ENCODE assay signal across 15 cellular contexts in the genomic region with DNA sequence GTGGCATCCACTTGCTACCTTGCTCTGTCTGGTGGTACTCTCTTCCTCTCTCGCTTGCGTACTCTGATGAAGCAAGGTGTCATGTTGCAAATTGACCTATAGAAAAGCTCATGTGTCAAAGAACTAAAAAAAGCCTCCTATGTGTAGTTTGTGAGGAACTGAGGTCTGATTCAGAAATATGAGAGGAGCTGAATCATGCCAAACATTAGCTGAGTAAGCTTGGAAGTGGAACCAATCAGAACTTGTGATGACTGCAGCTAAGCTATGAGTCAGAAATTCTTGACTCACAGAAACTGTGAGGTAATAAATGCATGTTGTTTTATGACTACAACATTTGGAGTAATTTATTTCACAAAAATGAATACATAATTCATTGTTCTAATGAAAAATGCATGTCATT.
DNase-seq lines count a peak whose midpoint lies in the region; ATAC-seq, FAIRE-seq and TF ChIP-seq lines count a peak whose summit lies in the region.
"Had no signal": no experiment of that assay in that cellular context is flagged by ENCODE, and none has a peak within 500 bp of the region (broad histone marks: within the 10 kb centered on the region; RNA-seq: fewer than 3 reads in every experiment).

No MANE protein-coding gene starts in this region.

- H3K9me3 Mint-ChIP-seq in activated naive CD8-positive, alpha-beta T cell treated with anti-CD3 and anti-CD28 coated beads for 36 hours: peaks cover 2% of the 10 kb centered on the region

- H3K27ac ChIP-seq in ACC112 (ENCODE audit: low read depth, low read length): peak overlapping the region; percentile 50; the same call in 1 of the 2 replicates
- H3K27ac ChIP-seq: BLaER1 treated with 17β-estradiol and CSF1 and Interleukin-3, amounts not matched to agents 10 nM and 100 nM had no signal

- peak; percentile 38 for DNase-seq in HFF-Myc (ENCODE audit: extremely low read depth, low read depth)
- DNase-seq in SW480 (ENCODE audit: low spot score): peak; percentile 32
- peak; percentile 24 for DNase-seq in fibroblast of villous mesenchyme (ENCODE audit: low read depth)
- DNase-seq in GM12892 (ENCODE audit: insufficient read length): no peak
- DNase-seq in activated naive CD8-positive, alpha-beta T cell treated with anti-CD3 and anti-CD28 coated beads for 36 hours: no peak
- DNase-seq in stimulated activated CD4-positive, alpha-beta T cell treated with anti-CD3 and anti-CD28 coated beads, Interleukin-2, amount 100 ng/mL, for 24 hours: no peak
- DNase-seq: effector memory CD8-positive, alpha-beta T cell; KG1; mucosa of descending colon; NCI-H774; T-helper 2 cell had no signal

- H3K27me3 ChIP-seq in ACC112 (ENCODE audit: insufficient read depth, low read length): no peaks in the 10 kb centered on the region
- H3K27me3 ChIP-seq: BLaER1 treated with 17β-estradiol and CSF1 and Interleukin-3, amounts not matched to agents 10 nM and 100 nM had no signal

- H3K4me3 ChIP-seq in ACC112 (ENCODE audit: low read depth, low read length) (no peak overlapping the region), HFF-Myc (replicated peaks; ENCODE audit: low read depth, low read length) (no peak overlapping the region), fibroblast of villous mesenchyme (ENCODE audit: low read depth, low read length) (no peak overlapping the region)
- H3K4me3 ChIP-seq: BLaER1 treated with 17β-estradiol and CSF1 and Interleukin-3, amounts not matched to agents 10 nM and 100 nM; mucosa of descending colon had no signal

- H3K36me3 ChIP-seq in ACC112 (ENCODE audit: insufficient read depth, low read length): no peaks in the 10 kb centered on the region
- H3K36me3 ChIP-seq: BLaER1 treated with 17β-estradiol and CSF1 and Interleukin-3, amounts not matched to agents 10 nM and 100 nM had no signal

- H3K4me1 ChIP-seq in ACC112 (ENCODE audit: control insufficient read depth, insufficient read depth, low read length, unreplicated experiment): peaks cover 5% of the 10 kb centered on the region

- no peak for TF ChIP-seq POLR2A in GM12892 (IDR thresholded peaks at IDR 0.05; ENCODE audit: low read depth, low read length)

- no peaks in the 10 kb centered on the region for H3K4me1 Mint-ChIP-seq in activated naive CD8-positive, alpha-beta T cell treated with anti-CD3 and anti-CD28 coated beads for 36 hours

- no peak overlapping the region for H3K27ac Mint-ChIP-seq in activated naive CD8-positive, alpha-beta T cell treated with anti-CD3 and anti-CD28 coated beads for 36 hours
- H3K27ac Mint-ChIP-seq: activated naive CD8-positive, alpha-beta T cell; effector memory CD8-positive, alpha-beta T cell had no signal

- no peaks in the 10 kb centered on the region for H3K79me2 ChIP-seq in ACC112 (ENCODE audit: control insufficient read depth, insufficient read depth, low read length, unreplicated experiment)

- H3K4me3 Mint-ChIP-seq in activated naive CD8-positive, alpha-beta T cell treated with anti-CD3 and anti-CD28 coated beads for 36 hours: no peak overlapping the region
- H3K4me3 Mint-ChIP-seq: activated naive CD8-positive, alpha-beta T cell; effector memory CD8-positive, alpha-beta T cell had no signal

- FAIRE-seq in GM12892 (lab: Jason Lieb, UNC): no peak

- no peak for TF ChIP-seq CTCF in HFF-Myc (IDR thresholded peaks at IDR 0.05; ENCODE audit: low read depth, low read length, missing control alignments)
- no peak for TF ChIP-seq CTCF in fibroblast of villous mesenchyme (IDR thresholded peaks at IDR 0.05; ENCODE audit: insufficient read depth, low read depth, low read length)

- H2AFZ ChIP-seq in ACC112 (ENCODE audit: low read length, unreplicated experiment): no peak overlapping the region

- ATAC-seq in HG02588 (IDR thresholded peaks at IDR 0.05; ENCODE audit: unreplicated experiment): no peak
- ATAC-seq: effector memory CD8-positive, alpha-beta T cell; mucosa of descending colon had no signal

- H3K27me3 Mint-ChIP-seq in activated naive CD8-positive, alpha-beta T cell treated with anti-CD3 and anti-CD28 coated beads for 36 hours: no peaks in the 10 kb centered on the region
- H3K27me3 Mint-ChIP-seq: activated naive CD8-positive, alpha-beta T cell; effector memory CD8-positive, alpha-beta T cell had no signal

- no peaks in the 10 kb centered on the region for H3K36me3 Mint-ChIP-seq in activated naive CD8-positive, alpha-beta T cell treated with anti-CD3 and anti-CD28 coated beads for 36 hours
- H3K36me3 Mint-ChIP-seq: activated naive CD8-positive, alpha-beta T cell had no signal

Comparison
In these comparisons a context has a peak if more than half of its experiments do, and no peak if none do; other contexts are left out.
1. DNase-seq: peak in HFF-Myc (single experiment), SW480 (single experiment) and fibroblast of villous mesenchyme (single experiment); none in GM12892 (single experiment), activated naive CD8-positive, alpha-beta T cell treated with anti-CD3 and anti-CD28 coated beads for 36 hours (single experiment) and stimulated activated CD4-positive, alpha-beta T cell treated with anti-CD3 and anti-CD28 coated beads, Interleukin-2, amount 100 ng/mL, for 24 hours (0 of 2).